ENCODE assay signal across 16 cellular contexts in the genomic region with DNA sequence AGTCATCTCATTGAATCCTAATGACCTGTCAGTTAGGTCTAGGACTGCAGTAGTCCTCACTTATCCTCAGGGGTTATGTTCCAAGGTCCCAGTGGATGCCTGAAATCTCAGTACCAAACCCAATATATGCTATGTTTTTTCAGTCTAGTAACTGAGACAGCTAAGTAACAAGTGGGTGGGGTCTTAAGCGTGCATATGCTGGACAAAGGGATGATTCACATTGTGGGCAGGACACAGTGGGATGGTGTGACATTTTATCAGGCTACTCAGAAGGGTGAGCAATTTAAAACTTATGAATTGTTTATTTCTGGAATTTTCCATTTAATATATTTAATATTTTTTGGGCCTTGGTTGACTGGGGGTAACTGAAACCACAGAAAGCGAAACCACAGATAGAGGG. TPM values are rescaled to one million over a fixed set of nuclear protein-coding genes. Genes with fewer than 3 reads are reported as not detected.
DNase-seq lines count a peak whose midpoint lies in the region; ATAC-seq, FAIRE-seq and TF ChIP-seq lines count a peak whose summit lies in the region.
"Had no signal": no experiment of that assay in that cellular context is flagged by ENCODE, and none has a peak within 500 bp of the region (broad histone marks: within the 10 kb centered on the region; RNA-seq: fewer than 3 reads in every experiment).

No MANE protein-coding gene starts in this region.

- 53% methylated on average over 2 of the region's 2 CpGs for WGBS in K562 (ENCODE audit: insufficient coverage, low coverage, missing lambda C conversion rate)

- no peak for TF ChIP-seq CTCF in K562 (IDR thresholded peaks at IDR 0.05 in 2 of 3, conservative IDR thresholded peaks at IDR 0.05 in 1 of 3; ENCODE audit: insufficient read depth in 2 of 3, low read depth in 1 of 3, low read length in 3 of 3)

- H4K20me1 ChIP-seq in K562 (replicated peaks; ENCODE audit: control insufficient read depth, insufficient read depth, low read length): no peaks in the 10 kb centered on the region

- CTCF ChIA-PET in K562 (lab: Yijun Ruan, JAX; ENCODE audit: low intra/inter-chr PET ratio): no interaction called here

- BruUV-seq in K562 (replicated peaks; lab: Mats Ljungman, UMichigan): no TSS peak

- POLR2A ChIA-PET in K562 (lab: Yijun Ruan, JAX): no interaction called here

- no peak overlapping the region for H3K4me3 Mint-ChIP-seq in activated T-cell treated with anti-CD3 and anti-CD28 coated beads, Interleukin-2, amount 50 U/mL, for 72 hours
- H3K4me3 Mint-ChIP-seq: activated CD4-positive, alpha-beta memory T cell treated with anti-CD3 and anti-CD28 coated beads for 36 hours had no signal

- H3K4me1 Mint-ChIP-seq in activated T-cell treated with anti-CD3 and anti-CD28 coated beads, Interleukin-2, amount 50 U/mL, for 72 hours (ENCODE audit: low read depth): peaks cover 3% of the 10 kb centered on the region

- intact Hi-C loops in K562 (cut with micrococcal nuclease): no loop called here

- peaks cover 0 to 18% of the 10 kb centered on the region in 2 donors for H3K36me3 Mint-ChIP-seq in activated T-cell treated with anti-CD3 and anti-CD28 coated beads, Interleukin-2, amount 50 U/mL, for 72 hours (ENCODE audit: insufficient read depth in 2 of 2)

- no peak overlapping the region for H3K27ac ChIP-seq in K562 (ENCODE audit: extremely low read depth, low read depth, low read length)
- H3K27ac ChIP-seq: lower lobe of right lung, tibial nerve had no signal

- H3K9me3 Mint-ChIP-seq in activated T-cell treated with anti-CD3 and anti-CD28 coated beads, Interleukin-2, amount 50 U/mL, for 72 hours: no peaks in the 10 kb centered on the region
- H3K9me3 Mint-ChIP-seq: activated CD4-positive, alpha-beta memory T cell treated with anti-CD3 and anti-CD28 coated beads for 36 hours had no signal

- H3K4me1 ChIP-seq in K562 (replicated peaks in 1 of 2; ENCODE audit: control insufficient read depth in 2 of 2, insufficient read depth in 2 of 2, low read length in 2 of 2): peaks cover 0 to 3% of the 10 kb centered on the region in 2 experiments; a peak in 1 of 5 replicates
- H3K4me1 ChIP-seq: tibial nerve had no signal

- no peak for TF ChIP-seq RAD21 in K562 (CRISPR knock-in tag; conservative IDR thresholded peaks at IDR 0.05 in 1 of 2, IDR thresholded peaks at IDR 0.05 in 1 of 2)

- TF ChIP-seq POLR2A in K562 (conservative IDR thresholded peaks at IDR 0.05): no peak

- no peaks in the 10 kb centered on the region for H3K27me3 Mint-ChIP-seq in activated T-cell treated with anti-CD3 and anti-CD28 coated beads, Interleukin-2, amount 50 U/mL, for 72 hours (ENCODE audit: low read depth)
- H3K27me3 Mint-ChIP-seq: activated CD4-positive, alpha-beta memory T cell treated with anti-CD3 and anti-CD28 coated beads for 36 hours had no signal

- no peaks in the 10 kb centered on the region for H3K79me2 ChIP-seq in K562 (ENCODE audit: control insufficient read depth, insufficient read depth, low read length)

- ATAC-seq in K562: no peak
- ATAC-seq in activated T-cell treated with anti-CD3 and anti-CD28 coated beads, Interleukin-2, amount 50 U/mL, for 72 hours (replicated peaks in 1 of 2): no peak
- ATAC-seq: lower lobe of right lung had no signal

- no peaks in the 10 kb centered on the region for H3K9me3 ChIP-seq in K562 (replicated peaks; ENCODE audit: control insufficient read depth, insufficient read depth, low read depth, low read length)
- H3K9me3 ChIP-seq: lower lobe of right lung, tibial nerve had no signal

- H3K9ac ChIP-seq in K562 (ENCODE audit: insufficient read depth in 1 of 2, low read depth in 2 of 2, low read length in 2 of 2): no peak overlapping the region

- peak; percentile 11 for FAIRE-seq in K562 (lab: Jason Lieb, UNC)

- H2AFZ ChIP-seq in K562 (ENCODE audit: low read depth, low read length): no peak overlapping the region

- peaks cover 79% of the 10 kb centered on the region for H3K36me3 ChIP-seq in K562 (ENCODE audit: control insufficient read depth, insufficient read depth, low read length)

- in situ Hi-C loops in K562 (cut with MboI): no loop called here

- peak; percentile 31 for DNase-seq in AG08395 (ENCODE audit: low spot score)
- peak; percentile 20 for DNase-seq in HPDE6-E6E7 (ENCODE audit: extremely low spot score)
- DNase-seq in K562 (ENCODE audit: extremely low read depth in 1 of 4, low spot score in 3 of 4): peak in 2 of 4 experiments; percentile 15 to 39
- peak; percentile 74 for DNase-seq in iris pigment epithelial cell (ENCODE audit: low read depth)
- DNase-seq in activated T-cell treated with anti-CD3 and anti-CD28 coated beads, Interleukin-2, amount 50 U/mL, for 72 hours: no peak
- DNase-seq in NCI-H69 (lab: John Stamatoyannopoulos, UW): no peak
- no peak for DNase-seq in NCI-H510A treated with DMSO at 0.1 percent for 48 hours (lab: John Stamatoyannopoulos, UW)
- DNase-seq in LoVo (ENCODE audit: low spot score): no peak
- DNase-seq: activated CD4-positive, alpha-beta memory T cell treated with anti-CD3 and anti-CD28 coated beads for 36 hours; activated effector memory CD4-positive, alpha-beta T cell treated with anti-CD3 and anti-CD28 coated beads, Interleukin-2, amount 50 U/mL, for 16 hours; DMS53; lower lobe of right lung; NCI-H1694 treated with DMSO at 0.1 percent for 48 hours; NCI-H526 treated with DMSO at 0.1 percent for 48 hours; T1000 had no signal

- no peak for TF ChIP-seq EP300 in K562 (IDR thresholded peaks at IDR 0.05; ENCODE audit: low read length)

- H3K27me3 ChIP-seq in K562 (ENCODE audit: control insufficient read depth in 2 of 2, insufficient read depth in 2 of 2, low read length in 2 of 2): no peaks in the 10 kb centered on the region
- H3K27me3 ChIP-seq: tibial nerve had no signal

- H3K4me2 ChIP-seq in K562 (ENCODE audit: insufficient read depth, low read length): no peak overlapping the region; the same call in 1 of the 2 replicates

- no peak overlapping the region for H3K4me3 ChIP-seq in K562
- H3K4me3 ChIP-seq: lower lobe of right lung, tibial nerve had no signal

- H3K9me1 ChIP-seq in K562 (ENCODE audit: control insufficient read depth, insufficient read depth, low read length): no peaks in the 10 kb centered on the region

- no peak overlapping the region for H3K27ac Mint-ChIP-seq in activated T-cell treated with anti-CD3 and anti-CD28 coated beads, Interleukin-2, amount 50 U/mL, for 72 hours
- H3K27ac Mint-ChIP-seq: activated CD4-positive, alpha-beta memory T cell treated with anti-CD3 and anti-CD28 coated beads for 36 hours had no signal

TF ChIP-seq in K562, 482 proteins besides CTCF, POLR2A, EP300 and RAD21:
- TF ChIP-seq JUND (IDR thresholded peaks at IDR 0.05; ENCODE audit: borderline replicate concordance, low read depth, low read length): peak; percentile 40; the same call in 1 of the 2 replicates
- no peak for TF ChIP-seq JUND (tag; IDR thresholded peaks at IDR 0.05; ENCODE audit: borderline replicate concordance, low read depth, low read length)
- no peak for TF ChIP-seq HNRNPH1 (optimal IDR thresholded peaks at IDR 0.05; ENCODE audit: low read depth, low read length)
- TF ChIP-seq POLR2H (tag; IDR thresholded peaks at IDR 0.05; ENCODE audit: low read depth): no peak
- no peak for TF ChIP-seq ZNF140 (CRISPR knock-in tag; IDR thresholded peaks at IDR 0.05)
- no peak for TF ChIP-seq ZZZ3 (IDR thresholded peaks at IDR 0.05)
- TF ChIP-seq ETV6 (IDR thresholded peaks at IDR 0.05; ENCODE audit: borderline replicate concordance in 1 of 2, low read depth in 2 of 2, low read length in 1 of 2): no peak
- TF ChIP-seq ETV6 (CRISPR knock-in tag; IDR thresholded peaks at IDR 0.05; ENCODE audit: borderline replicate concordance): no peak
- no peak for TF ChIP-seq BRF1 (IDR thresholded peaks at IDR 0.05; ENCODE audit: borderline replicate concordance, extremely low read depth, insufficient read length)
- TF ChIP-seq FOSL1 (tag; conservative IDR thresholded peaks at IDR 0.05): peak; percentile 58
- no peak for TF ChIP-seq L3MBTL2 (IDR thresholded peaks at IDR 0.05)

RNA-seq across cellular contexts. Expression of gene DDX10, which starts 29.0 kb away (rescaled TPM):
- 29.3 and 73.7 TPM in 2 replicates for total RNA-seq in K562 (2011; cell fraction: chromatin; rRNA removed; ENCODE audit: low replicate concordance)
- total RNA-seq in K562 (2011; cell fraction: nucleolus; rRNA removed): 23.7 and 24.2 TPM in 2 replicates
- total RNA-seq in K562 (2011; cell fraction: nucleoplasm; rRNA removed): 33.8 and 41.2 TPM in 2 replicates
- 48.3 and 50.0 TPM in 2 replicates for total RNA-seq in K562 (2014; rRNA removed)
- total RNA-seq in K562 (2014; rRNA removed; fragmentation: Illumina TruSeq; extraction: Trizol): 77.2 and 83.6 TPM in 2 replicates
- total RNA-seq in K562 (2015; rRNA removed; fragmentation: Illumina TruSeq; extraction: Trizol): 69.1 and 72.5 TPM in 2 replicates
- total RNA-seq in K562 (2021): 64.6 and 66.6 TPM in 2 replicates
- 41.7 and 50.7 TPM in 2 replicates for polyA plus RNA-seq in K562 (2011; rRNA removed)
- 30.1 and 51.2 TPM in 2 replicates for polyA plus RNA-seq in K562 (2011; cell fraction: cytosol; rRNA removed)
- polyA plus RNA-seq in K562 (2011; cell fraction: nucleus; rRNA removed): 29.6 and 31.2 TPM in 2 replicates
- 17.6 and 41.4 TPM in 2 replicates for polyA plus RNA-seq in K562 (2012)
- 61.0 and 94.6 TPM in 2 replicates for polyA plus RNA-seq in K562 (2014; fragmentation: Illumina TruSeq; extraction: Trizol)
- polyA plus RNA-seq in K562 (2014; fragmentation: Nextera tagmentation; extraction: Ambion mirVana): 10 to 100 TPM; 33.9 to 40.8 TPM
- polyA plus RNA-seq in K562 (2014; rRNA removed): 42.1 and 45.9 TPM in 2 replicates
- 105 and 107 TPM in 2 replicates for polyA minus RNA-seq in K562 (2011; rRNA and poly(A)+ RNA removed)
- polyA minus RNA-seq in K562 (2011; cell fraction: cytosol; rRNA and poly(A)+ RNA removed): 33.5 and 34.0 TPM in 2 replicates
- 47.0 and 54.5 TPM in 2 replicates for polyA minus RNA-seq in K562 (2011; cell fraction: nucleus; rRNA and poly(A)+ RNA removed)
- 10 to 100 TPM; 24.9 to 32.7 TPM for total RNA-seq in activated T-cell treated with anti-CD3 and anti-CD28 coated beads, Interleukin-2, amount 50 U/mL, for 72 hours

Comparison
In these comparisons a context has a peak if more than half of its experiments do, and no peak if none do; other contexts are left out.
1. DNase-seq: peak in AG08395 (single experiment), HPDE6-E6E7 (single experiment) and iris pigment epithelial cell (single experiment); none in activated T-cell treated with anti-CD3 and anti-CD28 coated beads, Interleukin-2, amount 50 U/mL, for 72 hours (0 of 2), NCI-H69 (single experiment), NCI-H510A treated with DMSO at 0.1 percent for 48 hours (single experiment) and LoVo (single experiment).